In genomic region chr17:16466407-16466806, GRCh38 we compare ENCODE assay signal across 20 cellular contexts. TPM values are rescaled to one million over a fixed set of nuclear protein-coding genes. Genes with fewer than 3 reads are reported as not detected.
DNase-seq lines count a peak whose midpoint lies in the region; FAIRE-seq and TF ChIP-seq lines count a peak whose summit lies in the region.
"Had no signal": no experiment of that assay in that cellular context is flagged by ENCODE, and none has a peak within 500 bp of the region (broad histone marks: within the 10 kb centered on the region; RNA-seq: fewer than 3 reads in every experiment).

No MANE protein-coding gene starts in this region.

- no peaks in the 10 kb centered on the region for H4K20me1 ChIP-seq in SK-N-SH (ENCODE audit: insufficient read depth)

- peaks cover 1 to 6% of the 10 kb centered on the region in 2 donors for H3K36me3 ChIP-seq in small intestine (ENCODE audit: control insufficient read depth in 2 of 2, insufficient read depth in 2 of 2, low read length in 2 of 2)
- H3K36me3 ChIP-seq in SK-N-SH (replicated peaks in 1 of 2; ENCODE audit: control insufficient read depth in 1 of 2, insufficient read depth in 2 of 2, low read length in 1 of 2), result no peaks in the 10 kb centered on the region

- H3K4me1 ChIP-seq in small intestine (ENCODE audit: control insufficient read depth in 2 of 2, insufficient read depth in 1 of 2, low read depth in 1 of 2, low read length in 1 of 2) (peaks cover 7 to 18% of the 10 kb centered on the region in 2 donors), SK-N-SH (ENCODE audit: control insufficient read depth in 1 of 2, insufficient read depth in 2 of 2, low read depth in 1 of 2, low read length in 1 of 2) (peaks cover 0 to 59% of the 10 kb centered on the region in 2 experiments; a peak in 2 of 4 replicates)

- 17 to 75% (median 38%) methylated on average over 9 of the region's 9 CpGs for WGBS in small intestine, 3 donors
- WGBS in SK-N-SH (ENCODE audit: low lambda C conversion rate), result 74% methylated on average over 5 of the region's 9 CpGs

- no peak for TF ChIP-seq CTCF in SK-N-SH (IDR thresholded peaks at IDR 0.05)

- no peak overlapping the region for H3K9ac ChIP-seq in SK-N-SH
- H3K9ac ChIP-seq: BLaER1 had no signal

- DNase-seq in DMS53 treated with DMSO at 0.1 percent for 48 hours (lab: John Stamatoyannopoulos, UW; ENCODE audit: unreplicated experiment), result peak; percentile 47
- DNase-seq in SW480 (ENCODE audit: low spot score), result peak; percentile 39
- peak; percentile 26 for DNase-seq in kidney tubule cell (ENCODE audit: low spot score)
- DNase-seq in small intestine, result peak; percentile 83
- DNase-seq in SK-N-SH, result no peak
- DNase-seq in activated CD4-positive, alpha-beta T cell treated with anti-CD3 and anti-CD28 coated beads, Interleukin-2, amount 50 U/mL, for 4 hours, result no peak
- no peak for DNase-seq in DMS79 (lab: John Stamatoyannopoulos, UW)
- DNase-seq: CD8-positive, alpha-beta T cell; DND-41; IMR-90; Kasumi-1; NCI-H1105 treated with DMSO at 0.1 percent for 48 hours; NCI-H187; NCI-H2171; NCI-H446; NCI-H69 had no signal

- no peaks in the 10 kb centered on the region for H3K79me2 ChIP-seq in SK-N-SH (ENCODE audit: insufficient read depth)

- no peaks in the 10 kb centered on the region for H3K9me2 ChIP-seq in SK-N-SH

- POLR2A ChIA-PET in SK-N-SH (lab: Yijun Ruan, JAX), result no interaction called here

- TF ChIP-seq EP300 in SK-N-SH (IDR thresholded peaks at IDR 0.05; ENCODE audit: borderline replicate concordance in 1 of 2, low read depth in 1 of 2, low read length in 1 of 2), result no peak

- H3K27ac ChIP-seq in small intestine (ENCODE audit: low read depth in 1 of 2, low read length in 1 of 2) (peak overlapping the region; percentile 90 to 94), SK-N-SH (ENCODE audit: low read depth in 2 of 2, low read length in 1 of 2) (no peak overlapping the region)
- H3K27ac ChIP-seq: BLaER1 had no signal

- no peak overlapping the region for H2AFZ ChIP-seq in SK-N-SH (ENCODE audit: low read depth)

- CTCF ChIA-PET in SK-N-SH (lab: Yijun Ruan, JAX), result interaction anchor here (1.3 to 33.7 kb wide), 3 partner anchors 13 to 123 kb away, joined by 4 to 746 read pairs (median 68); no protein-coding TSS in a partner anchor

- no peak for TF ChIP-seq RAD21 in SK-N-SH (IDR thresholded peaks at IDR 0.05; ENCODE audit: low read length)

- no peak overlapping the region for H3K4me2 ChIP-seq in SK-N-SH
- H3K4me2 ChIP-seq: BLaER1 had no signal

- H3F3A ChIP-seq in SK-N-SH (replicated peaks; ENCODE audit: insufficient read depth), result no peaks in the 10 kb centered on the region

- no peak for FAIRE-seq in small intestine (lab: Jason Lieb, UNC)
- FAIRE-seq: A204.1, G401.6, GM12878 had no signal

- H3K9me3 ChIP-seq in small intestine (ENCODE audit: control insufficient read depth, low read depth), result no peaks in the 10 kb centered on the region
- no peaks in the 10 kb centered on the region for H3K9me3 ChIP-seq in SK-N-SH
- H3K9me3 ChIP-seq: BLaER1 had no signal

- no peaks in the 10 kb centered on the region for H3K27me3 ChIP-seq in small intestine (ENCODE audit: control insufficient read depth in 2 of 2, insufficient read depth in 2 of 2, low read length in 2 of 2)
- no peaks in the 10 kb centered on the region for H3K27me3 ChIP-seq in SK-N-SH (ENCODE audit: insufficient read depth)
- H3K27me3 ChIP-seq: BLaER1 had no signal

- H3K4me3 ChIP-seq in small intestine (ENCODE audit: low read depth in 1 of 2, low read length in 2 of 2) (no peak overlapping the region), SK-N-SH (ENCODE audit: low read depth in 2 of 2, low read length in 1 of 2) (no peak overlapping the region)
- H3K4me3 ChIP-seq: BLaER1, GM12878 had no signal

TF ChIP-seq in SK-N-SH, 30 proteins besides CTCF, POLR2A, EP300 and RAD21:
- TF ChIP-seq, protein P1, sequence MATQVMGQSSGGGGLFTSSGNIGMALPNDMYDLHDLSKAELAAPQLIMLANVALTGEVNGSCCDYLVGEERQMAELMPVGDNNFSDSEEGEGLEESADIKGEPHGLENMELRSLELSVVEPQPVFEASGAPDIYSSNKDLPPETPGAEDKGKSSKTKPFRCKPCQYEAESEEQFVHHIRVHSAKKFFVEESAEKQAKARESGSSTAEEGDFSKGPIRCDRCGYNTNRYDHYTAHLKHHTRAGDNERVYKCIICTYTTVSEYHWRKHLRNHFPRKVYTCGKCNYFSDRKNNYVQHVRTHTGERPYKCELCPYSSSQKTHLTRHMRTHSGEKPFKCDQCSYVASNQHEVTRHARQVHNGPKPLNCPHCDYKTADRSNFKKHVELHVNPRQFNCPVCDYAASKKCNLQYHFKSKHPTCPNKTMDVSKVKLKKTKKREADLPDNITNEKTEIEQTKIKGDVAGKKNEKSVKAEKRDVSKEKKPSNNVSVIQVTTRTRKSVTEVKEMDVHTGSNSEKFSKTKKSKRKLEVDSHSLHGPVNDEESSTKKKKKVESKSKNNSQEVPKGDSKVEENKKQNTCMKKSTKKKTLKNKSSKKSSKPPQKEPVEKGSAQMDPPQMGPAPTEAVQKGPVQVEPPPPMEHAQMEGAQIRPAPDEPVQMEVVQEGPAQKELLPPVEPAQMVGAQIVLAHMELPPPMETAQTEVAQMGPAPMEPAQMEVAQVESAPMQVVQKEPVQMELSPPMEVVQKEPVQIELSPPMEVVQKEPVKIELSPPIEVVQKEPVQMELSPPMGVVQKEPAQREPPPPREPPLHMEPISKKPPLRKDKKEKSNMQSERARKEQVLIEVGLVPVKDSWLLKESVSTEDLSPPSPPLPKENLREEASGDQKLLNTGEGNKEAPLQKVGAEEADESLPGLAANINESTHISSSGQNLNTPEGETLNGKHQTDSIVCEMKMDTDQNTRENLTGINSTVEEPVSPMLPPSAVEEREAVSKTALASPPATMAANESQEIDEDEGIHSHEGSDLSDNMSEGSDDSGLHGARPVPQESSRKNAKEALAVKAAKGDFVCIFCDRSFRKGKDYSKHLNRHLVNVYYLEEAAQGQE (IDR thresholded peaks at IDR 0.05; ENCODE audit: low read depth, low read length), result no peak
- TF ChIP-seq SMC3 (IDR thresholded peaks at IDR 0.05; ENCODE audit: low read depth, low read length) (no peak), MXI1 (IDR thresholded peaks at IDR 0.05; ENCODE audit: low read depth, low read length) (no peak), CHD2 (IDR thresholded peaks at IDR 0.05; ENCODE audit: low read length, partially characterized antibody) (no peak), NRF1 (IDR thresholded peaks at IDR 0.05; ENCODE audit: low read depth, low read length) (no peak)

RNA-seq across cellular contexts. Expression of gene LRRC75A, which starts 25.6 kb away (rescaled TPM):
- polyA plus RNA-seq in small intestine (100 to 1,000 TPM in 1 of 3 donors, 10 to 100 TPM in 2; 30.5 to 130 (median 80.5) TPM), SK-N-SH (2012; rRNA removed) (1.2 and 1.3 TPM in 2 replicates)
- 0.60 and 0.71 TPM in 2 replicates for polyA plus RNA-seq in SK-N-SH (2012; cell fraction: cytosol; rRNA removed)
- polyA plus RNA-seq in SK-N-SH (2012; cell fraction: nucleus; rRNA removed), result 1.8 and 2.0 TPM in 2 replicates

RNA-seq across cellular contexts. Expression of gene TRPV2, which starts 51.0 kb away (rescaled TPM):
- polyA plus RNA-seq in small intestine (1 to 10 TPM in 2 of 3 donors, under 1 TPM in 1; 0.45 to 9.3 (median 3.8) TPM), SK-N-SH (2012; rRNA removed) (10.5 and 11.0 TPM in 2 replicates)
- 4.3 and 5.9 TPM in 2 replicates for polyA plus RNA-seq in SK-N-SH (2012; cell fraction: cytosol; rRNA removed)
- polyA plus RNA-seq in SK-N-SH (2012; cell fraction: nucleus; rRNA removed), result 10.6 and 16.4 TPM in 2 replicates

Comparison
In these comparisons a context has a peak if more than half of its experiments do, and no peak if none do; other contexts are left out.
1. DNase-seq: peak in DMS53 treated with DMSO at 0.1 percent for 48 hours (single experiment), SW480 (single experiment), kidney tubule cell (single experiment) and small intestine (single experiment); none in SK-N-SH (single experiment), activated CD4-positive, alpha-beta T cell treated with anti-CD3 and anti-CD28 coated beads, Interleukin-2, amount 50 U/mL, for 4 hours (0 of 2) and DMS79 (single experiment).
2. H3K27ac ChIP-seq: peak in small intestine (2 of 2); none in SK-N-SH (0 of 2).
3. RNA of gene LRRC75A, which starts 25.6 kb away (polyA plus RNA-seq): 30.5 to 130 TPM in small intestine; 0.60 to 2.0 TPM in SK-N-SH; every median in the first group is over 10 times any median in the second.